ENCODE assay signal across 9 cellular contexts in the genomic region with DNA sequence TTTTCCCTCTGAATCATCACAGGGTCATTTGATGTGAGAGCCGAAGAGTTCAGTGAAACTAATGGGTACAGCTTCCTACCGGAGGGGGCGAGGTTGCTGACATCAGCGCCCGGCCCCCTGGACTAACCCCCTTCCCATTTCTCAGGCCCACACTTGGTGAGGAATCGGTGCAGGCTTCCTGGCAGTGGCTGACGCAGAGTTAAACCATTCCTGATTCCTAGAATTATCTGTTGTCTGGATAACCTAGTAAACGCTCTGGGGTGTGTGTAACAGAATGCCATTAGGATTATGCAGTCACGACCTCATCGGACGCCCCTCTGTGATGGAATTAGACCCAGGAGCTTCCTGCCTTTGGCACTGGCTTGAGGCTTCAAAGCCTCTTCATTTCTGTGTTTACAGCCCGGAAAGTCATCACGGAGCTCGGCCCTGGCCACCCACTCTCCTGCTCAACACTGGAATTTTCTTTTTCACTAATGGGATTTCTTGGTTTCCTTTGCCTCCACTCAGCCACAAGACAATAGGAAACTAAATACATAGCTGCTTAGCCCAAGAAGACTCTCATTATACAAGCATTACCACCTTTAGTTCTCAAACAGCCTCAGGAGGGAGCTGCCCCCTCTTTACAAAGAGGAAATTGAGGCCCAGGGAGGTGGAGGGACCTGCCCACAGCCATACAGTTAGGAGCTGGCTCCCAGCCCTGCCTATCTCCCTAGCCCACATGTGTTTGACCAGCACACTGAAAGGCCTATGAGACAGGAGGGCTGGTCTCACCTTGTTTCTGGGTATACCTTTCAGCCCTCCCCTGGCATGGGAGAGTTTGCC.
DNase-seq lines count a peak whose midpoint lies in the region; ATAC-seq and TF ChIP-seq lines count a peak whose summit lies in the region.
"Had no signal": no experiment of that assay in that cellular context is flagged by ENCODE, and none has a peak within 500 bp of the region (broad histone marks: within the 10 kb centered on the region; RNA-seq: fewer than 3 reads in every experiment).

No MANE protein-coding gene starts in this region.

- H3K36me3 Mint-ChIP-seq in endodermal cell (ENCODE audit: low read depth) = peaks cover 45% of the 10 kb centered on the region
- H3K36me3 Mint-ChIP-seq in stimulated activated memory B cell treated with anti-CD40 and anti-IgM and Interleukin-4, amounts not matched to agents 10 μg/mL and 1 μg/mL and 100 μg/mL, for 72 hours = peaks cover 46% of the 10 kb centered on the region

- no peak for TF ChIP-seq CTCF in AG09319 (IDR thresholded peaks at IDR 0.05; ENCODE audit: low read depth, low read length)
- no peak for TF ChIP-seq CTCF in PC-9 (conservative IDR thresholded peaks at IDR 0.05)
- TF ChIP-seq CTCF in endodermal cell (conservative IDR thresholded peaks at IDR 0.05) = no peak
- TF ChIP-seq CTCF in neutrophil (IDR thresholded peaks at IDR 0.05) = no peak

- peaks cover 1% of the 10 kb centered on the region for H3K27me3 Mint-ChIP-seq in endodermal cell (ENCODE audit: insufficient read depth)
- no peaks in the 10 kb centered on the region for H3K27me3 Mint-ChIP-seq in stimulated activated memory B cell treated with anti-CD40 and anti-IgM and Interleukin-4, amounts not matched to agents 10 μg/mL and 1 μg/mL and 100 μg/mL, for 72 hours

- H3K27ac Mint-ChIP-seq in endodermal cell = peak overlapping the region; percentile 90
- no peak overlapping the region for H3K27ac Mint-ChIP-seq in stimulated activated memory B cell treated with anti-CD40 and anti-IgM and Interleukin-4, amounts not matched to agents 10 μg/mL and 1 μg/mL and 100 μg/mL, for 72 hours

- H3K36me3 ChIP-seq in PC-9 (ENCODE audit: low read depth) (no peaks in the 10 kb centered on the region), endodermal cell (ENCODE audit: control insufficient read depth, insufficient read depth, low read length) (peaks cover 31% of the 10 kb centered on the region), neutrophil (peaks cover 37% of the 10 kb centered on the region)

- 79 to 84% methylated on average over 12 to 14 of the region's 14 CpGs for WGBS in endodermal cell (ENCODE audit: insufficient coverage in 1 of 2, insufficient read length in 1 of 2), 2 experiments

- intact Hi-C loops in PC-9 (cut with micrococcal nuclease; ENCODE audit: unreplicated experiment) = no loop called here

- POLR2A ChIA-PET in PC-9 (lab: Charles Lee; ENCODE audit: unreplicated experiment) = interaction anchor here (0.7 kb wide), 1 partner anchor 54 kb away, joined by 7 read pairs; no protein-coding TSS in a partner anchor

- no peaks in the 10 kb centered on the region for H4K20me1 ChIP-seq in PC-9 (ENCODE audit: insufficient read depth)

- no peaks in the 10 kb centered on the region for H3K79me2 ChIP-seq in PC-9 (ENCODE audit: low read depth)

- H3K27me3 ChIP-seq in PC-9 (ENCODE audit: insufficient read depth, low read depth) = no peaks in the 10 kb centered on the region
- H3K27me3 ChIP-seq in endodermal cell (ENCODE audit: control insufficient read depth, insufficient read depth, low read length, poor library complexity, severe bottlenecking) = no peaks in the 10 kb centered on the region
- H3K27me3 ChIP-seq in neutrophil = no peaks in the 10 kb centered on the region

- no peaks in the 10 kb centered on the region for H3K9me3 ChIP-seq in PC-9 (ENCODE audit: insufficient read depth, low read depth)
- no peaks in the 10 kb centered on the region for H3K9me3 ChIP-seq in endodermal cell (ENCODE audit: control insufficient read depth, low read length)
- H3K9me3 ChIP-seq in neutrophil = no peaks in the 10 kb centered on the region

- H3K9me2 ChIP-seq in PC-9 (ENCODE audit: insufficient read depth) = no peaks in the 10 kb centered on the region

- H3K4me3 ChIP-seq in PC-9 = no peak overlapping the region
- no peak overlapping the region for H3K4me3 ChIP-seq in endodermal cell (ENCODE audit: low read length)
- no peak overlapping the region for H3K4me3 ChIP-seq in neutrophil (ENCODE audit: low read depth in 1 of 2, low read length in 1 of 2)

- DNase-seq in AG09319 (ENCODE audit: extremely low read depth, low read depth) = peak; percentile 59
- no peak for DNase-seq in PC-9
- DNase-seq in endodermal cell = no peak
- DNase-seq in inferior parietal cortex (ENCODE audit: extremely low spot score) = no peak
- no peak for DNase-seq in NCI-H1694 treated with DMSO at 0.1 percent for 48 hours (lab: John Stamatoyannopoulos, UW)
- DNase-seq: NCI-H1105 treated with DMSO at 0.1 percent for 48 hours had no signal

- H3K4me1 Mint-ChIP-seq in endodermal cell = peaks cover 18% of the 10 kb centered on the region
- no peaks in the 10 kb centered on the region for H3K4me1 Mint-ChIP-seq in stimulated activated memory B cell treated with anti-CD40 and anti-IgM and Interleukin-4, amounts not matched to agents 10 μg/mL and 1 μg/mL and 100 μg/mL, for 72 hours

- H3K4me1 ChIP-seq in PC-9 (replicated peaks; ENCODE audit: insufficient read depth) = peaks cover 18% of the 10 kb centered on the region
- H3K4me1 ChIP-seq in endodermal cell (ENCODE audit: control insufficient read depth, insufficient read depth, low read length) = peaks cover 6% of the 10 kb centered on the region
- peaks cover 7 to 12% of the 10 kb centered on the region in 2 experiments for H3K4me1 ChIP-seq in neutrophil (ENCODE audit: control insufficient read depth in 1 of 2, insufficient read depth in 1 of 2, low read depth in 1 of 2, low read length in 1 of 2)

- H3K9ac ChIP-seq in endodermal cell (ENCODE audit: extremely low read depth, low read length, poor library complexity, severe bottlenecking) = no peak overlapping the region

- H3K9me3 Mint-ChIP-seq in endodermal cell = no peaks in the 10 kb centered on the region
- no peaks in the 10 kb centered on the region for H3K9me3 Mint-ChIP-seq in stimulated activated memory B cell treated with anti-CD40 and anti-IgM and Interleukin-4, amounts not matched to agents 10 μg/mL and 1 μg/mL and 100 μg/mL, for 72 hours

- no peak overlapping the region for H2AFZ ChIP-seq in PC-9

- no peak overlapping the region for H3K4me3 Mint-ChIP-seq in endodermal cell
- H3K4me3 Mint-ChIP-seq in stimulated activated memory B cell treated with anti-CD40 and anti-IgM and Interleukin-4, amounts not matched to agents 10 μg/mL and 1 μg/mL and 100 μg/mL, for 72 hours = no peak overlapping the region

- peaks cover 25% of the 10 kb centered on the region for H3F3A ChIP-seq in PC-9 (ENCODE audit: insufficient read depth, low read depth)

- no peak for ATAC-seq in HG03432 (IDR thresholded peaks at IDR 0.05; ENCODE audit: unreplicated experiment)
- no peak for ATAC-seq in stimulated activated memory B cell treated with anti-CD40 and anti-IgM and Interleukin-4, amounts not matched to agents 10 μg/mL and 1 μg/mL and 100 μg/mL, for 72 hours

- BruUV-seq in PC-9 (replicated peaks; lab: Mats Ljungman, UMichigan) = TSS peak; percentile 13

- no peak overlapping the region for H3K4me2 ChIP-seq in PC-9

- CTCF ChIA-PET in PC-9 (lab: Charles Lee) = no interaction called here

- H3K27ac ChIP-seq in PC-9 (0 out of 2 replicates have a peak overlapping the region, but pooled peaks have one; percentile 12), endodermal cell (ENCODE audit: low read depth, low read length) (peak overlapping the region; percentile 16), neutrophil (peak overlapping the region; percentile 61)
